20 cellular contexts compared by ENCODE assay signal in the genomic region with DNA sequence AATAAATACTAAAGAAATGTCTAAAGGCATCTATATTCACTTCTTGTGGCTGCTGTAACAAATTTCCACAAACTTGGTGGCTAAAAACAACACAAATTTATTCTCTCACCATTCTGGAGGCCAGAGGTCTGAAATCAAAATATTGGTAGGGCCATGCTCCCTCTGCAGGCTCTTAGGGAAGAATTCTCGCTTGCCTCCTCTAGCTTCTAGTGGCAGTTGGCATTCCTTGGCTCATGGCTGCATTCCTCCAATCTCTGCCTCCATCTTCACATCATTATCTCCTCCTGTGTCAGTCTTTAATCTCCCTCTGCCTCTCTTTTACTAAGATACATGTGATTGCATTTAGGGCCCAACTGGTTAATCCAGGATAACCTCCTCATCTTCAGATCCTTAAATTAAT.
"Had no signal": no experiment of that assay in that cellular context is flagged by ENCODE, and none has a peak within 500 bp of the region (broad histone marks: within the 10 kb centered on the region; RNA-seq: fewer than 3 reads in every experiment).

No MANE protein-coding gene starts in this region.

- H3K4me1 Mint-ChIP-seq: activated T-helper 17 cell treated with anti-CD3 and anti-CD28 coated beads, Interleukin-2, amount 50 U/mL, for 72 hours had no signal

- H3K4me3 Mint-ChIP-seq: activated T-helper 17 cell treated with anti-CD3 and anti-CD28 coated beads, Interleukin-2, amount 50 U/mL, for 72 hours; effector memory CD8-positive, alpha-beta T cell; natural killer cell treated with Interleukin-12 subunit alpha and Interleukin-12 subunit beta and Interleukin-15 and Interleukin-18, amount 100 ng/mL, for 72 hours had no signal

- ATAC-seq: activated T-helper 17 cell treated with anti-CD3 and anti-CD28 coated beads, Interleukin-2, amount 50 U/mL, for 72 hours; effector memory CD8-positive, alpha-beta T cell; gastrocnemius medialis; heart left ventricle; left colon; natural killer cell treated with Interleukin-12 subunit alpha and Interleukin-12 subunit beta and Interleukin-15 and Interleukin-18, amount 100 ng/mL, for 72 hours had no signal

- H3K9me3 ChIP-seq: gastrocnemius medialis had no signal

- DNase-seq: activated CD4-positive, alpha-beta T cell treated with anti-CD3 and anti-CD28 coated beads, Interleukin-2, amount 50 U/mL, for 4 hours; activated CD4-positive, CD25-positive, alpha-beta regulatory T cell treated with anti-CD3 and anti-CD28 coated beads, Interleukin-2, amount 50 U/mL, for 72 hours; activated naive CD4-positive, alpha-beta T cell treated with Interleukin-2 at 50 U/mL for 16 hours; aorta; dermis blood vessel endothelial cell; effector memory CD8-positive, alpha-beta T cell; gastrocnemius medialis; heart left ventricle; left colon; mesenchymal stem cell; nucleus accumbens; stimulated activated CD4-positive, alpha-beta T cell treated with anti-CD3 and anti-CD28 coated beads, Interleukin-15, amount 100 ng/mL, for 24 hours; stimulated activated CD4-positive, alpha-beta T cell treated with anti-CD3 and anti-CD28 coated beads, Interleukin-4, amount 100 ng/mL, for 1 hour; stimulated activated naive CD4-positive, alpha-beta T cell treated with Interleukin-2 at 50 U/mL for 16 hours; substantia nigra had no signal

- H3K27ac ChIP-seq: gastrocnemius medialis, heart left ventricle, right atrium auricular region, skin epidermis, tibial nerve had no signal

- H3K4me3 ChIP-seq: gastrocnemius medialis, heart left ventricle, right atrium auricular region, skin epidermis, tibial nerve had no signal

- H3K36me3 ChIP-seq: gastrocnemius medialis, heart left ventricle, right atrium auricular region, tibial nerve had no signal

- H3K27me3 ChIP-seq: gastrocnemius medialis, right atrium auricular region, tibial nerve had no signal

- H3K4me1 ChIP-seq: gastrocnemius medialis, heart left ventricle, right atrium auricular region, tibial nerve had no signal

- H3K27ac Mint-ChIP-seq: activated T-helper 17 cell treated with anti-CD3 and anti-CD28 coated beads, Interleukin-2, amount 50 U/mL, for 72 hours; effector memory CD8-positive, alpha-beta T cell; natural killer cell treated with Interleukin-12 subunit alpha and Interleukin-12 subunit beta and Interleukin-15 and Interleukin-18, amount 100 ng/mL, for 72 hours had no signal
